9 cellular contexts compared by ENCODE assay signal in genomic region chr2:40213071-40213470, GRCh38.
DNase-seq lines count a peak whose midpoint lies in the region; ATAC-seq and TF ChIP-seq lines count a peak whose summit lies in the region.
"Had no signal": no experiment of that assay in that cellular context is flagged by ENCODE, and none has a peak within 500 bp of the region (broad histone marks: within the 10 kb centered on the region; RNA-seq: fewer than 3 reads in every experiment).

No MANE protein-coding gene starts in this region.

- H3K18ac ChIP-seq in IMR-90 (ENCODE audit: low read depth, low read length): peak overlapping the region; percentile 94; the same call in 1 of the 2 replicates

- peak overlapping the region; percentile 69; the same call in 2 of the 3 replicates for H2BK15ac ChIP-seq in IMR-90 (ENCODE audit: low read depth, low read length)

- peak overlapping the region; percentile 4; the same call in 1 of the 2 replicates for H3K14ac ChIP-seq in IMR-90 (replicated peaks; ENCODE audit: low read depth, low read length)

- TF ChIP-seq CTCF in AG04449 (IDR thresholded peaks at IDR 0.05; ENCODE audit: insufficient read depth, low read length, missing control alignments) (peak; percentile 40), IMR-90 (conservative IDR thresholded peaks at IDR 0.05; ENCODE audit: low read depth, low read length) (peak; percentile 65), astrocyte of the cerebellum (IDR thresholded peaks at IDR 0.05; ENCODE audit: low read depth, low read length, missing control alignments) (peak; percentile 62), kidney epithelial cell (IDR thresholded peaks at IDR 0.05; ENCODE audit: insufficient read depth, low read length, poor library complexity, severe bottlenecking) (peak; percentile 37)

- H2BK5ac ChIP-seq in IMR-90 (ENCODE audit: low read depth, low read length, poor library complexity, severe bottlenecking): peak overlapping the region; percentile 94

- peak overlapping the region; percentile 55 for H2BK20ac ChIP-seq in IMR-90 (ENCODE audit: low read depth, low read length)

- DNase-seq in AG04449 (ENCODE audit: low read depth, low spot score): no peak
- DNase-seq in IMR-90: peak; percentile 83
- DNase-seq in astrocyte of the cerebellum (ENCODE audit: low read depth): peak; percentile 18
- no peak for DNase-seq in kidney epithelial cell (ENCODE audit: low read depth)
- DNase-seq in NCI-H1105 (lab: John Stamatoyannopoulos, UW): no peak
- DNase-seq in OCI-M2 (lab: John Stamatoyannopoulos, UW; ENCODE audit: unreplicated experiment): no peak
- DNase-seq in activated naive CD4-positive, alpha-beta T cell treated with Interleukin-2 at 50 U/mL for 16 hours: no peak

- no peaks in the 10 kb centered on the region for H3K9me3 ChIP-seq in IMR-90 (ENCODE audit: control insufficient read depth, insufficient read depth, low read length)
- H3K9me3 ChIP-seq: Caco-2 had no signal

- H3K4me2 ChIP-seq in IMR-90 (ENCODE audit: low read depth, low read length): no peak overlapping the region

- TF ChIP-seq RAD21 in IMR-90 (IDR thresholded peaks at IDR 0.05; ENCODE audit: low read length): peak; percentile 75

- H2AK5ac ChIP-seq in IMR-90 (ENCODE audit: low read depth, low read length): 0 out of 2 replicates have a peak overlapping the region, but pooled peaks have one; percentile 83

- peak overlapping the region; percentile 76; the same call in 1 of the 2 replicates for H2BK120ac ChIP-seq in IMR-90 (ENCODE audit: low read depth, low read length)

- peak overlapping the region; percentile 4 for H2AK9ac ChIP-seq in IMR-90 (replicated peaks; ENCODE audit: low read depth, low read length, poor library complexity)

- no peaks in the 10 kb centered on the region for H3K27me3 ChIP-seq in IMR-90 (ENCODE audit: control insufficient read depth, insufficient read depth, low read length)
- H3K27me3 ChIP-seq in kidney epithelial cell (ENCODE audit: control insufficient read depth, insufficient read depth, low read length): no peaks in the 10 kb centered on the region

- no peak overlapping the region for H3K23ac ChIP-seq in IMR-90 (ENCODE audit: low read depth, low read length)

- intact Hi-C loops in IMR-90 (cut with micrococcal nuclease): loop anchor here (1.0 to 10.0 kb wide), 3 partner anchors 298 to 548 kb away; no protein-coding TSS in a partner anchor

- H3K27ac ChIP-seq in IMR-90 (ENCODE audit: insufficient read depth, low read length): peak overlapping the region; percentile 45; the same call in 1 of the 2 replicates

- H3K79me1 ChIP-seq in IMR-90 (ENCODE audit: low read depth in 1 of 2, low read length in 2 of 2): peaks cover 14 to 19% of the 10 kb centered on the region in 2 experiments

- H3K36me3 ChIP-seq in IMR-90 (ENCODE audit: control insufficient read depth, insufficient read depth, low read length): no peaks in the 10 kb centered on the region
- H3K36me3 ChIP-seq in kidney epithelial cell (ENCODE audit: control insufficient read depth, insufficient read depth, low read length): no peaks in the 10 kb centered on the region

- no peak for TF ChIP-seq POLR2A in IMR-90 (IDR thresholded peaks at IDR 0.05; ENCODE audit: low read depth, low read length)

- no peak overlapping the region for H3K56ac ChIP-seq in IMR-90 (ENCODE audit: extremely low read depth, insufficient read depth, low read length)

- peak overlapping the region; percentile 97; the same call in 1 of the 2 replicates for H4K5ac ChIP-seq in IMR-90 (ENCODE audit: low read depth, low read length)

- H3K9me1 ChIP-seq in IMR-90 (ENCODE audit: insufficient read depth, low read length): no peaks in the 10 kb centered on the region

- CTCF ChIA-PET in AG04449 (lab: Yijun Ruan, JAX) (interaction anchor here (0.7 to 2.7 kb wide), 32 partner anchors 9 to 1485 kb away, joined by 3 to 25 read pairs (median 3); no protein-coding TSS in a partner anchor), IMR-90 (lab: Yijun Ruan, JAX) (interaction anchor here (0.6 to 1.2 kb wide), 6 partner anchors 17 to 546 kb away, joined by 3 to 5 read pairs (median 3); no protein-coding TSS in a partner anchor)

- no peaks in the 10 kb centered on the region for H4K20me1 ChIP-seq in IMR-90 (ENCODE audit: insufficient read depth, low read length)

- peak overlapping the region; percentile 38 to 74; a peak in 3 of 4 replicates for H4K8ac ChIP-seq in IMR-90 (ENCODE audit: low read depth in 2 of 2, low read length in 2 of 2)

- no peak overlapping the region for H3K4me3 ChIP-seq in AG04449 (ENCODE audit: low read depth, low read length)
- no peak overlapping the region for H3K4me3 ChIP-seq in IMR-90 (ENCODE audit: insufficient read depth, low read depth, low read length)
- no peak overlapping the region for H3K4me3 ChIP-seq in astrocyte of the cerebellum (ENCODE audit: low read depth, low read length)
- no peak overlapping the region for H3K4me3 ChIP-seq in kidney epithelial cell (ENCODE audit: low read depth, low read length)

- no TSS peak for BruUV-seq in IMR-90 (replicated peaks; lab: Mats Ljungman, UMichigan)

- dilution Hi-C loops in IMR-90 (cut with HindIII; ENCODE audit: low sequenced_read_pairs, unreplicated experiment): no loop called here

- peak overlapping the region; percentile 63; the same call in 1 of the 2 replicates for H3K4ac ChIP-seq in IMR-90 (ENCODE audit: low read depth, low read length)

- POLR2A ChIA-PET in AG04449 (lab: Yijun Ruan, JAX) (interaction anchor here (0.5 to 1.2 kb wide), 7 partner anchors 14 to 540 kb away, joined by 3 to 10 read pairs (median 4); partner anchors contain the start of gene SLC8A1), IMR-90 (lab: Charles Lee; ENCODE audit: unreplicated experiment) (interaction anchor here (1.0 kb wide), 1 partner anchor 299 kb away, joined by 3 read pairs; no protein-coding TSS in a partner anchor)

- H3K4me1 ChIP-seq in IMR-90 (ENCODE audit: control insufficient read depth, insufficient read depth, low read length): peaks cover 13% of the 10 kb centered on the region
- H3K4me1 ChIP-seq: Caco-2 had no signal

- no CpG with 5 or more reads among the region's 1 CpG for WGBS in IMR-90 (ENCODE audit: extremely low coverage in 2 of 2, insufficient read length in 1 of 2), 2 experiments

- H4K91ac ChIP-seq in IMR-90 (ENCODE audit: insufficient read depth, low read depth, low read length): peak overlapping the region; percentile 54

- in situ Hi-C loops in IMR-90 (cut with MboI; ENCODE audit: low sequenced_read_pairs): loop anchor here (10.0 kb wide), 1 partner anchor 552 kb away; no protein-coding TSS in a partner anchor
- in situ Hi-C loops in astrocyte of the cerebellum (cut with HindIII; ENCODE audit: low sequenced_read_pairs): no loop called here

- ATAC-seq in IMR-90 (ENCODE audit: low read depth) (peak; percentile 92), HG03159 (IDR thresholded peaks at IDR 0.05; ENCODE audit: unreplicated experiment) (no peak)

- H2AFZ ChIP-seq in IMR-90 (replicated peaks; ENCODE audit: low read length, poor library complexity): no peak overlapping the region

- no peak overlapping the region for H3K9ac ChIP-seq in IMR-90 (ENCODE audit: low read depth, low read length)

TF ChIP-seq in IMR-90, 13 proteins besides CTCF, POLR2A, EP300 and RAD21:
- TF ChIP-seq, protein P1, sequence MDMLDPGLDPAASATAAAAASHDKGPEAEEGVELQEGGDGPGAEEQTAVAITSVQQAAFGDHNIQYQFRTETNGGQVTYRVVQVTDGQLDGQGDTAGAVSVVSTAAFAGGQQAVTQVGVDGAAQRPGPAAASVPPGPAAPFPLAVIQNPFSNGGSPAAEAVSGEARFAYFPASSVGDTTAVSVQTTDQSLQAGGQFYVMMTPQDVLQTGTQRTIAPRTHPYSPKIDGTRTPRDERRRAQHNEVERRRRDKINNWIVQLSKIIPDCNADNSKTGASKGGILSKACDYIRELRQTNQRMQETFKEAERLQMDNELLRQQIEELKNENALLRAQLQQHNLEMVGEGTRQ (IDR thresholded peaks at IDR 0.05; ENCODE audit: low read depth, low read length): no peak
- TF ChIP-seq SMC3 (IDR thresholded peaks at IDR 0.05; ENCODE audit: low read depth, low read length): peak; percentile 61

Comparison
In these comparisons a context has a peak if more than half of its experiments do, and no peak if none do; other contexts are left out.
1. DNase-seq: peak in IMR-90 (single experiment) and astrocyte of the cerebellum (single experiment); none in AG04449 (single experiment), kidney epithelial cell (single experiment), NCI-H1105 (single experiment), OCI-M2 (single experiment) and activated naive CD4-positive, alpha-beta T cell treated with Interleukin-2 at 50 U/mL for 16 hours (single experiment).
2. Peak in every context shown above with its lines, with median percentiles within 50 percentile points of each other: CTCF ChIP-seq.